In the genomic region with DNA sequence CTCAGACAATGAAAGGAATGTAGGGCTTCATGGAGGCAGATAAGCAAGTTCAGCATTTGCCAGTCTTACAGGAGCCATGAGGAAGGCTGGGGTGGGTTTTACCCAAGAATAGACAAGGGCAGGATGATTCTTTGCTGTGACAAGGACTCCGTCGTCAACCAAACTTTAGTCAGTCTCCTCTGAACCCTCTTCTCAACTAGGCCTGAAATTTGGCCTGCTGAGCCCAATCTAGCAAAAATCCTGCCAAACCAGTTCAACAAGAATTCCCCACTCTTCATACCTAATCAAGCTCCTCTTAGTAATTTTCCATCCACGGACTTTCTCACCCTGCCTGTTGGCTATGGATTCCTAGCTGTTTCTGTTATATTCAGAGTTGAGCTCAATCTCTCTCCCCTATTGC, we compare ENCODE assay signal across 13 cellular contexts.
DNase-seq lines count a peak whose midpoint lies in the region; ATAC-seq and TF ChIP-seq lines count a peak whose summit lies in the region.
"Had no signal": no experiment of that assay in that cellular context is flagged by ENCODE, and none has a peak within 500 bp of the region (broad histone marks: within the 10 kb centered on the region; RNA-seq: fewer than 3 reads in every experiment).

No MANE protein-coding gene starts in this region.

- no peak for TF ChIP-seq POLR2A in body of pancreas (IDR thresholded peaks at IDR 0.05)
- no peak for TF ChIP-seq POLR2A in heart left ventricle (IDR thresholded peaks at IDR 0.05)

- intact Hi-C loops in body of pancreas (cut with DNase I) (no loop called here), left lung (cut with DNase I) (no loop called here), heart left ventricle (cut with DNase I) (no loop called here)

- H3K27ac ChIP-seq in body of pancreas: peak overlapping the region in 3 of 4 donors; percentile 8 to 69 (median 50)
- peak overlapping the region; percentile 38 to 43 for H3K27ac ChIP-seq in left lung
- H3K27ac ChIP-seq in substantia nigra (ENCODE audit: low read depth, low read length, poor library complexity, severe bottlenecking): no peak overlapping the region
- no peak overlapping the region for H3K27ac ChIP-seq in heart left ventricle

- DNase-seq in DMS153 (lab: John Stamatoyannopoulos, UW) (peak; percentile 80), NCI-H1417 treated with DMSO at 0.1 percent for 48 hours (lab: John Stamatoyannopoulos, UW) (peak; percentile 58), body of pancreas (peak; percentile 33 to 65 (median 48)), left lung (no peak), substantia nigra (lab: John Stamatoyannopoulos, UW) (no peak), heart left ventricle (no peak), NCI-H69 (lab: John Stamatoyannopoulos, UW) (no peak)
- DNase-seq: activated CD4-positive, alpha-beta T cell treated with anti-CD3 and anti-CD28 coated beads, Interleukin-2, amount 10 ng/mL, durations not matched to agents 7 days and 5 days; NCI-H1436; stimulated activated CD4-positive, alpha-beta T cell treated with anti-CD3 and anti-CD28 coated beads, Interleukin-2, amount 100 ng/mL, for 48 hours; T-helper 17 cell had no signal

- H3K36me3 ChIP-seq in body of pancreas (replicated peaks in 1 of 2; ENCODE audit: insufficient read depth in 1 of 2, low read depth in 2 of 2) (no peaks in the 10 kb centered on the region), left lung (no peaks in the 10 kb centered on the region), heart left ventricle (no peaks in the 10 kb centered on the region)

- H3K4me1 ChIP-seq in body of pancreas (peaks cover 40% of the 10 kb centered on the region), left lung (no peaks in the 10 kb centered on the region), heart left ventricle (no peaks in the 10 kb centered on the region)

- ATAC-seq in body of pancreas (peak; percentile 77), left lung (peak; percentile 82), GM18861 (IDR thresholded peaks at IDR 0.05; ENCODE audit: unreplicated experiment) (no peak), heart left ventricle (no peak)
- ATAC-seq: stimulated activated memory B cell treated with anti-CD40 and anti-IgM and Interleukin-4, amounts not matched to agents 10 μg/mL and 1 μg/mL and 100 μg/mL, for 72 hours; T-helper 17 cell had no signal

- no peak overlapping the region for H3K4me3 ChIP-seq in body of pancreas
- no peak overlapping the region for H3K4me3 ChIP-seq in left lung
- H3K4me3 ChIP-seq in heart left ventricle: no peak overlapping the region

- H3K9me3 ChIP-seq in body of pancreas (no peaks in the 10 kb centered on the region), left lung (no peaks in the 10 kb centered on the region), heart left ventricle (no peaks in the 10 kb centered on the region)

- no peak for TF ChIP-seq CTCF in body of pancreas (IDR thresholded peaks at IDR 0.05)
- no peak for TF ChIP-seq CTCF in left lung (IDR thresholded peaks at IDR 0.05)
- no peak for TF ChIP-seq CTCF in heart left ventricle (IDR thresholded peaks at IDR 0.05)

- 43 to 48% methylated on average over 3 of the region's 3 CpGs for WGBS in body of pancreas, 2 donors
- 82 to 89% (median 86%) methylated on average over 3 of the region's 3 CpGs for WGBS in heart left ventricle, 4 donors

- no peaks in the 10 kb centered on the region for H3K27me3 ChIP-seq in body of pancreas
- H3K27me3 ChIP-seq in left lung: no peaks in the 10 kb centered on the region
- H3K27me3 ChIP-seq in heart left ventricle: no peaks in the 10 kb centered on the region

Comparison
In these comparisons a context has a peak if more than half of its experiments do, and no peak if none do; other contexts are left out.
1. DNase-seq: peak in DMS153 (single experiment), NCI-H1417 treated with DMSO at 0.1 percent for 48 hours (single experiment) and body of pancreas (4 of 4); none in left lung (0 of 2), substantia nigra (0 of 49), heart left ventricle (0 of 5) and NCI-H69 (single experiment).
2. ATAC-seq: peak in body of pancreas (single experiment) and left lung (single experiment); none in GM18861 (single experiment) and heart left ventricle (0 of 4).
3. H3K27ac ChIP-seq: peak in body of pancreas (3 of 4) and left lung (2 of 2); none in substantia nigra (single experiment) and heart left ventricle (0 of 12).